Comparison of ENCODE assay signal across 8 cellular contexts in genomic region chr12:12719496-12719895, GRCh38. TPM values are rescaled to one million over a fixed set of nuclear protein-coding genes. Genes with fewer than 3 reads are reported as not detected.
DNase-seq lines count a peak whose midpoint lies in the region; ATAC-seq and TF ChIP-seq lines count a peak whose summit lies in the region.

No MANE protein-coding gene starts in this region.

- peak overlapping the region; percentile 99 for H3K27ac Mint-ChIP-seq in chondrocyte (ENCODE audit: unreplicated experiment)
- H3K27ac Mint-ChIP-seq in naive B cell = peak overlapping the region; percentile 96 to 100 (median 98)

- no peak for TF ChIP-seq CTCF in chondrocyte (IDR thresholded peaks at IDR 0.05)

- peak; percentile 48 for DNase-seq in NCI-H1092 treated with DMSO at 0.1 percent for 48 hours (lab: John Stamatoyannopoulos, UW)
- no peak for DNase-seq in NCI-H1092 (lab: John Stamatoyannopoulos, UW)
- peak; percentile 86 for DNase-seq in NOMO-1 treated with DMSO at 0.1 percent for 48 hours (lab: John Stamatoyannopoulos, UW; ENCODE audit: unreplicated experiment)
- no peak for DNase-seq in chondrocyte (ENCODE audit: low spot score)
- peak; percentile 35 for DNase-seq in naive B cell
- DNase-seq in NCI-H446 (lab: John Stamatoyannopoulos, UW) = no peak
- DNase-seq in NCI-H1436 (lab: John Stamatoyannopoulos, UW) = no peak

- peaks cover 22% of the 10 kb centered on the region for H3K36me3 Mint-ChIP-seq in chondrocyte (ENCODE audit: low read depth)
- peaks cover 24 to 36% of the 10 kb centered on the region in 2 donors for H3K36me3 Mint-ChIP-seq in naive B cell

- H3K4me1 Mint-ChIP-seq in chondrocyte (ENCODE audit: low read depth) = peaks cover 67% of the 10 kb centered on the region
- H3K4me1 Mint-ChIP-seq in naive B cell = peaks cover 49 to 55% (median 52%) of the 10 kb centered on the region in 3 donors

- H3K9me3 Mint-ChIP-seq in chondrocyte (ENCODE audit: low read depth) = no peaks in the 10 kb centered on the region
- H3K9me3 Mint-ChIP-seq in naive B cell = no peaks in the 10 kb centered on the region

- no peaks in the 10 kb centered on the region for H3K27me3 Mint-ChIP-seq in chondrocyte (ENCODE audit: low read depth)
- no peaks in the 10 kb centered on the region for H3K27me3 Mint-ChIP-seq in naive B cell

- peak overlapping the region; percentile 99 for H3K4me3 Mint-ChIP-seq in chondrocyte (ENCODE audit: unreplicated experiment)
- peak overlapping the region; percentile 83 to 99 (median 98) for H3K4me3 Mint-ChIP-seq in naive B cell

- ATAC-seq in naive B cell (ENCODE audit: low read depth in 2 of 2) (no peak), GM19467 (IDR thresholded peaks at IDR 0.05; ENCODE audit: unreplicated experiment) (no peak)

RNA-seq across cellular contexts. Expression of gene CDKN1B, which starts 2.3 kb away (rescaled TPM):
- 32.1 to 37.9 TPM (median 35.9 TPM) in 3 replicates for total RNA-seq in chondrocyte
- 10 to 100 TPM in 4 of 6 donors, 1 to 10 TPM in 2; 4.7 to 26.8 (median 14.5) TPM for polyA plus RNA-seq in naive B cell (ENCODE audit: low read depth in 6 of 6)

RNA-seq across cellular contexts. Expression of gene GPR19, which starts 23.5 kb away (rescaled TPM):
- 0.60 TPM in 1 of 3 replicates, not detected in the others for total RNA-seq in chondrocyte
- under 1 TPM in 3 of 6 donors, not detected in 3; 0.16 to 0.52 (median 0.30) TPM for polyA plus RNA-seq in naive B cell (ENCODE audit: low read depth in 6 of 6)

Comparison
In these comparisons a context has a peak if more than half of its experiments do, and no peak if none do; other contexts are left out.
1. DNase-seq: peak in NCI-H1092 treated with DMSO at 0.1 percent for 48 hours (single experiment), NOMO-1 treated with DMSO at 0.1 percent for 48 hours (single experiment) and naive B cell (single experiment); none in NCI-H1092 (single experiment), chondrocyte (single experiment), NCI-H446 (0 of 2) and NCI-H1436 (single experiment).